Comparison of ENCODE assay signal across 38 cellular contexts in genomic region chr9:132518626-132519025, GRCh38.
"Had no signal": no experiment of that assay in that cellular context is flagged by ENCODE, and none has a peak within 500 bp of the region (broad histone marks: within the 10 kb centered on the region; RNA-seq: fewer than 3 reads in every experiment).

No MANE protein-coding gene starts in this region.

- H3K9me3 ChIP-seq: adrenal gland, ascending aorta, body of pancreas, breast epithelium had no signal

- H3K4me1 Mint-ChIP-seq: activated naive CD4-positive, alpha-beta T cell treated with anti-CD3 and anti-CD28 coated beads, Interleukin-2, amount 10 ng/mL, durations not matched to agents 7 days and 5 days; activated naive CD4-positive, alpha-beta T cell treated with anti-CD3 and anti-CD28 coated beads, Interleukin-2, amount 50 U/mL, for 24 hours; activated naive CD8-positive, alpha-beta T cell treated with anti-CD3 and anti-CD28 coated beads for 36 hours; activated naive CD8-positive, alpha-beta T cell treated with anti-CD3 and anti-CD28 coated beads, Interleukin-2, amount 10 ng/mL, durations not matched to agents 7 days and 5 days; activated naive CD8-positive, alpha-beta T cell treated with anti-CD3 and anti-CD28 coated beads, Interleukin-2, amount 50 U/mL, for 24 hours; activated T-helper 17 cell treated with anti-CD3 and anti-CD28 coated beads, Interleukin-2, amount 50 U/mL, for 72 hours; brain; central memory CD8-positive, alpha-beta T cell had no signal

- ATAC-seq: activated naive CD4-positive, alpha-beta T cell treated with anti-CD3 and anti-CD28 coated beads, Interleukin-2, amount 50 U/mL, for 72 hours; activated naive CD8-positive, alpha-beta T cell treated with anti-CD3 and anti-CD28 coated beads, Interleukin-2, amount 50 U/mL, for 24 hours; activated T-cell treated with anti-CD3 and anti-CD28 coated beads, Interleukin-2, amount 50 U/mL, for 4 hours; activated T-cell treated with anti-CD3 and anti-CD28 coated beads, Interleukin-2, amount 50 U/mL, for 72 hours; activated T-helper 17 cell treated with anti-CD3 and anti-CD28 coated beads, Interleukin-2, amount 50 U/mL, for 72 hours; body of pancreas had no signal

- H3K36me3 Mint-ChIP-seq: activated naive CD4-positive, alpha-beta T cell treated with anti-CD3 and anti-CD28 coated beads, Interleukin-2, amount 10 ng/mL, durations not matched to agents 7 days and 5 days; activated naive CD4-positive, alpha-beta T cell treated with anti-CD3 and anti-CD28 coated beads, Interleukin-2, amount 50 U/mL, for 24 hours; activated naive CD4-positive, alpha-beta T cell treated with anti-CD3 and anti-CD28 coated beads, Interleukin-2, amount 50 U/mL, for 72 hours; activated naive CD8-positive, alpha-beta T cell; activated naive CD8-positive, alpha-beta T cell treated with anti-CD3 and anti-CD28 coated beads for 36 hours; activated naive CD8-positive, alpha-beta T cell treated with anti-CD3 and anti-CD28 coated beads, Interleukin-2, amount 10 ng/mL, durations not matched to agents 7 days and 5 days; brain had no signal

- H3K36me3 ChIP-seq: adrenal gland, ascending aorta, brain microvascular endothelial cell, breast epithelium, cardiac muscle cell had no signal

- H3K27me3 ChIP-seq: ascending aorta, body of pancreas, brain microvascular endothelial cell, cardiac muscle cell had no signal

- H3K27ac Mint-ChIP-seq: activated naive CD4-positive, alpha-beta T cell treated with anti-CD3 and anti-CD28 coated beads for 36 hours; activated naive CD4-positive, alpha-beta T cell treated with anti-CD3 and anti-CD28 coated beads, Interleukin-2, amount 10 ng/mL, durations not matched to agents 7 days and 5 days; activated naive CD4-positive, alpha-beta T cell treated with anti-CD3 and anti-CD28 coated beads, Interleukin-2, amount 50 U/mL, for 24 hours; activated naive CD4-positive, alpha-beta T cell treated with anti-CD3 and anti-CD28 coated beads, Interleukin-2, amount 50 U/mL, for 72 hours; activated naive CD8-positive, alpha-beta T cell; activated naive CD8-positive, alpha-beta T cell treated with anti-CD3 and anti-CD28 coated beads for 36 hours; activated naive CD8-positive, alpha-beta T cell treated with anti-CD3 and anti-CD28 coated beads, Interleukin-2, amount 10 ng/mL, durations not matched to agents 7 days and 5 days; activated naive CD8-positive, alpha-beta T cell treated with anti-CD3 and anti-CD28 coated beads, Interleukin-2, amount 50 U/mL, for 24 hours; activated T-cell treated with anti-CD3 and anti-CD28 coated beads, Interleukin-2, amount 50 U/mL, for 24 hours; activated T-cell treated with anti-CD3 and anti-CD28 coated beads, Interleukin-2, amount 50 U/mL, for 72 hours; activated T-helper 1 cell treated with anti-CD3 and anti-CD28 coated beads, Interleukin-12 subunit alpha, Interleukin-12 subunit beta, Interleukin-2, Interleukin-4 antibody, amounts not matched to agents 30 ng/mL and 10 ng/mL and 1 ng/mL, durations not matched to agents 14 hours and 24 hours and 36 hours; activated T-helper 17 cell treated with anti-CD3 and anti-CD28 coated beads, Interleukin-2, amount 50 U/mL, for 72 hours; activated T-helper 2 cell treated with anti-CD3 and anti-CD28 coated beads, Interferon-gamma antibody, Interleukin-2, Interleukin-4, amounts not matched to agents 10 μg/mL and 5 μg/mL and 100 μg/mL, durations not matched to agents 14 hours and 24 hours and 36 hours; brain had no signal

- H3K27ac ChIP-seq: adrenal gland, ascending aorta, body of pancreas, brain microvascular endothelial cell, breast epithelium, cardiac muscle cell had no signal

- H3K9me3 Mint-ChIP-seq: activated naive CD4-positive, alpha-beta T cell treated with anti-CD3 and anti-CD28 coated beads for 36 hours; activated naive CD4-positive, alpha-beta T cell treated with anti-CD3 and anti-CD28 coated beads, Interleukin-2, amount 10 ng/mL, durations not matched to agents 7 days and 5 days; activated naive CD4-positive, alpha-beta T cell treated with anti-CD3 and anti-CD28 coated beads, Interleukin-2, amount 50 U/mL, for 24 hours; activated naive CD4-positive, alpha-beta T cell treated with anti-CD3 and anti-CD28 coated beads, Interleukin-2, amount 50 U/mL, for 72 hours; activated naive CD8-positive, alpha-beta T cell treated with anti-CD3 and anti-CD28 coated beads for 36 hours; activated naive CD8-positive, alpha-beta T cell treated with anti-CD3 and anti-CD28 coated beads, Interleukin-2, amount 50 U/mL, for 24 hours; activated T-cell treated with anti-CD3 and anti-CD28 coated beads, Interleukin-2, amount 50 U/mL, for 24 hours; activated T-cell treated with anti-CD3 and anti-CD28 coated beads, Interleukin-2, amount 50 U/mL, for 4 hours; activated T-cell treated with anti-CD3 and anti-CD28 coated beads, Interleukin-2, amount 50 U/mL, for 72 hours; activated T-helper 1 cell treated with anti-CD3 and anti-CD28 coated beads, Interleukin-12 subunit alpha, Interleukin-12 subunit beta, Interleukin-2, Interleukin-4 antibody, amounts not matched to agents 30 ng/mL and 10 ng/mL and 1 ng/mL, durations not matched to agents 14 hours and 24 hours and 36 hours; activated T-helper 17 cell treated with anti-CD3 and anti-CD28 coated beads, Interleukin-2, amount 50 U/mL, for 72 hours; activated T-helper 2 cell treated with anti-CD3 and anti-CD28 coated beads, Interferon-gamma antibody, Interleukin-2, Interleukin-4, amounts not matched to agents 10 μg/mL and 5 μg/mL and 100 μg/mL, durations not matched to agents 14 hours and 24 hours and 36 hours; central memory CD8-positive, alpha-beta T cell had no signal

- H3K4me3 ChIP-seq: adrenal gland, ascending aorta, body of pancreas, breast epithelium, cardiac muscle cell had no signal

- H3K4me1 ChIP-seq: adrenal gland, ascending aorta, body of pancreas, breast epithelium had no signal

- H3K4me3 Mint-ChIP-seq: activated naive CD4-positive, alpha-beta T cell treated with anti-CD3 and anti-CD28 coated beads for 36 hours; activated naive CD4-positive, alpha-beta T cell treated with anti-CD3 and anti-CD28 coated beads, Interleukin-2, amount 10 ng/mL, durations not matched to agents 7 days and 5 days; activated naive CD4-positive, alpha-beta T cell treated with anti-CD3 and anti-CD28 coated beads, Interleukin-2, amount 50 U/mL, for 24 hours; activated naive CD8-positive, alpha-beta T cell; activated naive CD8-positive, alpha-beta T cell treated with anti-CD3 and anti-CD28 coated beads for 36 hours; activated naive CD8-positive, alpha-beta T cell treated with anti-CD3 and anti-CD28 coated beads, Interleukin-2, amount 10 ng/mL, durations not matched to agents 7 days and 5 days; activated naive CD8-positive, alpha-beta T cell treated with anti-CD3 and anti-CD28 coated beads, Interleukin-2, amount 50 U/mL, for 24 hours; activated T-cell treated with anti-CD3 and anti-CD28 coated beads, Interleukin-2, amount 50 U/mL, for 24 hours; activated T-cell treated with anti-CD3 and anti-CD28 coated beads, Interleukin-2, amount 50 U/mL, for 4 hours; activated T-cell treated with anti-CD3 and anti-CD28 coated beads, Interleukin-2, amount 50 U/mL, for 72 hours; activated T-helper 1 cell treated with anti-CD3 and anti-CD28 coated beads, Interleukin-12 subunit alpha, Interleukin-12 subunit beta, Interleukin-2, Interleukin-4 antibody, amounts not matched to agents 30 ng/mL and 10 ng/mL and 1 ng/mL, durations not matched to agents 14 hours and 24 hours and 36 hours; activated T-helper 17 cell treated with anti-CD3 and anti-CD28 coated beads, Interleukin-2, amount 50 U/mL, for 72 hours; brain; central memory CD8-positive, alpha-beta T cell had no signal

- DNase-seq: activated effector memory CD4-positive, alpha-beta T cell treated with anti-CD3 and anti-CD28 coated beads, Interleukin-2, amount 50 U/mL, for 16 hours; activated effector memory CD4-positive, alpha-beta T cell treated with Interleukin-2 at 50 U/mL for 16 hours; activated gamma-delta T cell; activated gamma-delta T cell treated with Interleukin-2 at 50 U/mL for 16 hours; activated naive CD4-positive, alpha-beta T cell; activated naive CD4-positive, alpha-beta T cell treated with anti-CD3 and anti-CD28 coated beads for 36 hours; activated naive CD4-positive, alpha-beta T cell treated with anti-CD3 and anti-CD28 coated beads, Interleukin-2, amount 10 ng/mL, durations not matched to agents 7 days and 5 days; activated naive CD4-positive, alpha-beta T cell treated with anti-CD3 and anti-CD28 coated beads, Interleukin-2, amount 50 U/mL, for 16 hours; activated naive CD4-positive, alpha-beta T cell treated with Interleukin-2 at 50 U/mL for 16 hours; activated naive CD8-positive, alpha-beta T cell treated with anti-CD3 and anti-CD28 coated beads for 36 hours; activated naive CD8-positive, alpha-beta T cell treated with anti-CD3 and anti-CD28 coated beads, Interleukin-2, amount 10 ng/mL, durations not matched to agents 7 days and 5 days; activated naive CD8-positive, alpha-beta T cell treated with anti-CD3 and anti-CD28 coated beads, Interleukin-2, amount 50 U/mL, for 24 hours; activated T-cell treated with anti-CD3 and anti-CD28 coated beads, Interleukin-2, amount 50 U/mL, for 1 hour; activated T-cell treated with anti-CD3 and anti-CD28 coated beads, Interleukin-2, amount 50 U/mL, for 24 hours; activated T-cell treated with anti-CD3 and anti-CD28 coated beads, Interleukin-2, amount 50 U/mL, for 4 hours; activated T-cell treated with anti-CD3 and anti-CD28 coated beads, Interleukin-2, amount 50 U/mL, for 48 hours; activated T-cell treated with anti-CD3 and anti-CD28 coated beads, Interleukin-2, amount 50 U/mL, for 72 hours; adrenal gland; amniotic stem cell; amygdala; anterior cingulate cortex; aorta; body of pancreas; brain microvascular endothelial cell; caudate nucleus; central memory CD4-positive, alpha-beta T cell; cerebellar nuclear complex had no signal
